31 cellular contexts compared by ENCODE assay signal in the genomic region with DNA sequence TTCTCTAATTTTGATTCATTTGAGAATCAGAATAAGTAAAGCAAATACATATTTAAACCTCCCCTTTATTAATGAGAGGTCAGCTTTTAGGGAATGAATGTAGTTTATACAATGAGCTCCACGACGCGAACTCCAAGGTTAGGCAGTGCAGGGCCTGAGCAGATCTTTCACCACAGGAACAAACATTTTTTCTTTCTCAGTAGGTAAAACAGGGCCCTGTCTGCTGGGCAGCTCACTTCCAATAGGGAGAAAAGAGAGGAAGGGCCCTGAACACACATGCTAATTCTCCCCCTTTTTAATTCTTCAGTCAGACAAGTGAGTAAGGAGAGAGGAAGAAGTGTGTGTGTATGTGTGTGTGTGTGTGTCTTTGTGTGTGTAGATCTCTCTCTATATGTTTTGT.
"Had no signal": no experiment of that assay in that cellular context is flagged by ENCODE, and none has a peak within 500 bp of the region (broad histone marks: within the 10 kb centered on the region; RNA-seq: fewer than 3 reads in every experiment).

No MANE protein-coding gene starts in this region.

- H3K4me1 Mint-ChIP-seq: naive thymus-derived CD4-positive, alpha-beta T cell; natural killer cell; nephron; neural progenitor cell; stimulated activated effector memory CD8-positive, alpha-beta T cell treated with anti-CD3 and anti-CD28 coated beads, Interleukin-12 subunit alpha, Interleukin-12 subunit beta, amount 100 ng/mL, for 72 hours; stimulated activated naive CD8-positive, alpha-beta T cell treated with anti-CD3 and anti-CD28 coated beads, Interleukin-15, amount 100 ng/mL, for 72 hours had no signal

- H3K27me3 ChIP-seq: neural progenitor cell, neutrophil, ovary, right lobe of liver, sigmoid colon, testis, tibial artery, transverse colon, upper lobe of right lung, uterus had no signal

- H3K9me3 Mint-ChIP-seq: nephron, neural progenitor cell had no signal

- H3K27ac Mint-ChIP-seq: naive thymus-derived CD4-positive, alpha-beta T cell; natural killer cell; nephron; neural progenitor cell; progenitor cell of endocrine pancreas; stimulated activated effector memory CD8-positive, alpha-beta T cell treated with anti-CD3 and anti-CD28 coated beads, Interleukin-12 subunit alpha, Interleukin-12 subunit beta, amount 100 ng/mL, for 72 hours; stimulated activated naive CD8-positive, alpha-beta T cell treated with anti-CD3 and anti-CD28 coated beads, Interleukin-15, amount 100 ng/mL, for 72 hours; type B pancreatic cell had no signal

- H3K4me3 Mint-ChIP-seq: naive thymus-derived CD4-positive, alpha-beta T cell; natural killer cell; nephron; neural progenitor cell; stimulated activated effector memory CD8-positive, alpha-beta T cell treated with anti-CD3 and anti-CD28 coated beads, Interleukin-12 subunit alpha, Interleukin-12 subunit beta, amount 100 ng/mL, for 72 hours; stimulated activated naive CD8-positive, alpha-beta T cell treated with anti-CD3 and anti-CD28 coated beads, Interleukin-15, amount 100 ng/mL, for 72 hours; type B pancreatic cell had no signal

- H3K27ac ChIP-seq: neural progenitor cell, neutrophil, ovary, parathyroid adenoma, psoas muscle, right lobe of liver, sigmoid colon, suprapubic skin, testis, tibial artery, transverse colon, upper lobe of right lung, uterus had no signal

- H3K9me3 ChIP-seq: neutrophil, ovary, psoas muscle, right lobe of liver, sigmoid colon, suprapubic skin, testis, tibial artery, transverse colon, upper lobe of right lung, uterus had no signal

- DNase-seq: naive thymus-derived CD4-positive, alpha-beta T cell; natural killer cell; nucleus accumbens; ovary; posterior cingulate gyrus; psoas muscle; right cardiac atrium; right lobe of liver; sigmoid colon; small intestine; stimulated activated CD4-positive, alpha-beta T cell treated with anti-CD3 and anti-CD28 coated beads, Interleukin-15, amount 100 ng/mL, for 24 hours; stimulated activated CD4-positive, alpha-beta T cell treated with anti-CD3 and anti-CD28 coated beads, Interleukin-2, amount 100 ng/mL, for 24 hours; stimulated activated CD4-positive, alpha-beta T cell treated with anti-CD3 and anti-CD28 coated beads, Interleukin-2, amount 100 ng/mL, for 48 hours; stimulated activated CD4-positive, alpha-beta T cell treated with anti-CD3 and anti-CD28 coated beads, Interleukin-4, amount 100 ng/mL, for 24 hours; stimulated activated naive CD4-positive, alpha-beta T cell; stimulated activated naive CD8-positive, alpha-beta T cell treated with anti-CD3 and anti-CD28 coated beads, Interleukin-15, amount 100 ng/mL, for 72 hours; stimulated activated naive CD8-positive, alpha-beta T cell treated with anti-CD3 and anti-CD28 coated beads, Interleukin-15, Interleukin-2, amounts not matched to agents 100 U/mL and 50 U/mL, for 24 hours; substantia nigra; testis; tibial artery; transverse colon; upper lobe of right lung; uterus had no signal

- H3K36me3 ChIP-seq: neural progenitor cell, neutrophil, ovary, right lobe of liver, sigmoid colon, suprapubic skin, tibial artery, transverse colon, upper lobe of right lung, uterus had no signal

- H3K4me3 ChIP-seq: neural progenitor cell, ovary, psoas muscle, right lobe of liver, sigmoid colon, suprapubic skin, testis, tibial artery, transverse colon, upper lobe of right lung, uterus had no signal

- ATAC-seq: naive thymus-derived CD4-positive, alpha-beta T cell; natural killer cell; psoas muscle; right cardiac atrium; right lobe of liver; stimulated activated effector memory CD8-positive, alpha-beta T cell treated with anti-CD3 and anti-CD28 coated beads, Interleukin-12 subunit alpha, Interleukin-12 subunit beta, amount 100 ng/mL, for 72 hours; stimulated activated naive CD8-positive, alpha-beta T cell treated with anti-CD3 and anti-CD28 coated beads, Interleukin-15, amount 100 ng/mL, for 72 hours; stimulated activated naive CD8-positive, alpha-beta T cell treated with anti-CD3 and anti-CD28 coated beads, Interleukin-15, Interleukin-2, amounts not matched to agents 100 U/mL and 50 U/mL, for 24 hours; upper lobe of right lung had no signal

- H3K27me3 Mint-ChIP-seq: naive thymus-derived CD4-positive, alpha-beta T cell; progenitor cell of endocrine pancreas; stimulated activated naive CD8-positive, alpha-beta T cell treated with anti-CD3 and anti-CD28 coated beads, Interleukin-15, amount 100 ng/mL, for 72 hours had no signal

- H3K36me3 Mint-ChIP-seq: naive thymus-derived CD4-positive, alpha-beta T cell; natural killer cell; neural progenitor cell; stimulated activated effector memory CD8-positive, alpha-beta T cell treated with anti-CD3 and anti-CD28 coated beads, Interleukin-12 subunit alpha, Interleukin-12 subunit beta, amount 100 ng/mL, for 72 hours; type B pancreatic cell had no signal

- H3K4me1 ChIP-seq: neural progenitor cell, parathyroid adenoma, psoas muscle, right lobe of liver, sigmoid colon, suprapubic skin, testis, tibial artery, transverse colon, upper lobe of right lung, uterus had no signal
